Comparison of ENCODE assay signal across 11 cellular contexts in genomic region chr12:93229494-93230310, GRCh38.
DNase-seq lines count a peak whose midpoint lies in the region; ATAC-seq and TF ChIP-seq lines count a peak whose summit lies in the region.
"Had no signal": no experiment of that assay in that cellular context is flagged by ENCODE, and none has a peak within 500 bp of the region (broad histone marks: within the 10 kb centered on the region; RNA-seq: fewer than 3 reads in every experiment).

No MANE protein-coding gene starts in this region.

- H3K27me3 ChIP-seq in kidney epithelial cell (ENCODE audit: control insufficient read depth, insufficient read depth, low read length) = no peaks in the 10 kb centered on the region
- H3K27me3 ChIP-seq: heart left ventricle had no signal

- no peak for TF ChIP-seq CTCF in AG09309 (IDR thresholded peaks at IDR 0.05; ENCODE audit: control insufficient read depth, insufficient read depth, low read depth, low read length, missing control alignments)
- TF ChIP-seq CTCF in kidney epithelial cell (IDR thresholded peaks at IDR 0.05; ENCODE audit: insufficient read depth, low read length, poor library complexity, severe bottlenecking) = no peak

- DNase-seq in AG09309 (ENCODE audit: low read depth) = peak; percentile 73
- peak; percentile 78 for DNase-seq in HT1080 (ENCODE audit: low read depth)
- DNase-seq in amniotic epithelial cell (ENCODE audit: low read depth) = peak; percentile 93
- peak; percentile 63 for DNase-seq in kidney epithelial cell (ENCODE audit: low read depth)
- no peak for DNase-seq in GDM1 (lab: John Stamatoyannopoulos, UW)
- no peak for DNase-seq in stimulated activated naive CD4-positive, alpha-beta T cell (lab: John Stamatoyannopoulos, UW)
- DNase-seq: activated CD8-positive, alpha-beta memory T cell treated with anti-CD3 and anti-CD28 coated beads, Interleukin-2, amount 50 U/mL, for 4 hours; heart left ventricle; naive thymus-derived CD8-positive, alpha-beta T cell had no signal

- H3K36me3 ChIP-seq in kidney epithelial cell (ENCODE audit: control insufficient read depth, insufficient read depth, low read length) = no peaks in the 10 kb centered on the region
- H3K36me3 ChIP-seq: heart left ventricle had no signal

- ATAC-seq in HG03354 (IDR thresholded peaks at IDR 0.05; ENCODE audit: poor library complexity, severe bottlenecking, unreplicated experiment) (no peak), HG03571 (IDR thresholded peaks at IDR 0.05; ENCODE audit: unreplicated experiment) (no peak)
- ATAC-seq: heart left ventricle; naive thymus-derived CD8-positive, alpha-beta T cell had no signal

- H3K4me3 ChIP-seq in AG09309 (ENCODE audit: control insufficient read depth, low read depth, low read length) (no peak overlapping the region), kidney epithelial cell (ENCODE audit: low read depth, low read length) (no peak overlapping the region)
- H3K4me3 ChIP-seq: heart left ventricle had no signal

Comparison
In these comparisons a context has a peak if more than half of its experiments do, and no peak if none do; other contexts are left out.
1. DNase-seq: peak in AG09309 (single experiment), HT1080 (single experiment), amniotic epithelial cell (single experiment) and kidney epithelial cell (single experiment); none in GDM1 (single experiment) and stimulated activated naive CD4-positive, alpha-beta T cell (0 of 6).